In the genomic region with DNA sequence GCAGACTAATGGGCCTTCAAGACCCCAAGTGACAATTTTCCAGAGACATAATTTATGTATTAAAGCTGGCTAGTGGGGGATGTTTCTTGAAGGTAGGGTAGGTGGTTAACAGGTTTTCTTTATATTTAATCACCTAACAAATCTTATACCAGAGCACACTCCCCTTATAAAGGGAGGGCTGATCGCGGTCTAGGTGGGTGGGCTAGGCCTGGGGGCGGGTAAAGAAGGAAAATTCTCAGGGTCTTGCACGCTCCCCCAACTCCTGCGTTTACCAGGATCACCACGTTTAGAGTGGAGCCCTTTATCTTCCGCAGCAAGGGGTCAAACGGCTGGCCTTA, we compare ENCODE assay signal across 8 cellular contexts. TPM values are rescaled to one million over a fixed set of nuclear protein-coding genes. Genes with fewer than 3 reads are reported as not detected.
DNase-seq lines count a peak whose midpoint lies in the region; ATAC-seq and TF ChIP-seq lines count a peak whose summit lies in the region.

No MANE protein-coding gene starts in this region.

- no peak overlapping the region for H3K4ac ChIP-seq in mesendoderm (ENCODE audit: low read depth, low read length)

- no peak overlapping the region for H2BK15ac ChIP-seq in mesendoderm (replicated peaks; ENCODE audit: low read depth)

- H3K4me1 Mint-ChIP-seq in stimulated activated naive CD8-positive, alpha-beta T cell treated with anti-CD3 and anti-CD28 coated beads, Interleukin-15, Interleukin-2, amounts not matched to agents 100 ng/mL and 50 ng/mL, for 24 hours (ENCODE audit: low read depth): peaks cover 21% of the 10 kb centered on the region

- H3K27ac ChIP-seq in brain microvascular endothelial cell (no peak overlapping the region), mesendoderm (ENCODE audit: low read depth, low read length) (no peak overlapping the region)

- H3K56ac ChIP-seq in mesendoderm (ENCODE audit: low read length): peak overlapping the region; percentile 72

- H3K9me3 Mint-ChIP-seq in stimulated activated naive CD8-positive, alpha-beta T cell treated with anti-CD3 and anti-CD28 coated beads, Interleukin-15, Interleukin-2, amounts not matched to agents 100 ng/mL and 50 ng/mL, for 24 hours: no peaks in the 10 kb centered on the region

- H2AK5ac ChIP-seq in mesendoderm (ENCODE audit: low read length): no peak overlapping the region

- peak overlapping the region; percentile 64 for H3K4me3 ChIP-seq in brain microvascular endothelial cell (ENCODE audit: low read depth, low read length)
- H3K4me3 ChIP-seq in mesendoderm (ENCODE audit: low read length): peak overlapping the region; percentile 37

- H3K27ac Mint-ChIP-seq in stimulated activated naive CD8-positive, alpha-beta T cell treated with anti-CD3 and anti-CD28 coated beads, Interleukin-15, Interleukin-2, amounts not matched to agents 100 ng/mL and 50 ng/mL, for 24 hours: peak overlapping the region; percentile 90

- H3K27me3 ChIP-seq in brain microvascular endothelial cell (replicated peaks): no peaks in the 10 kb centered on the region
- H3K27me3 ChIP-seq in mesendoderm (ENCODE audit: insufficient read depth, low read length, poor library complexity): no peaks in the 10 kb centered on the region

- no peak overlapping the region for H3K23ac ChIP-seq in mesendoderm (ENCODE audit: low read length)

- in situ Hi-C loops in brain microvascular endothelial cell (cut with HindIII; ENCODE audit: low pct_ligation_motif_present, low sequenced_read_pairs): no loop called here

- H3K79me2 ChIP-seq in mesendoderm (ENCODE audit: control insufficient read depth, insufficient read depth, low read length): no peaks in the 10 kb centered on the region

- WGBS in mesendoderm (ENCODE audit: extremely low coverage, insufficient coverage, low lambda C conversion rate): no CpG with 5 or more reads among the region's 8 CpGs

- no peak overlapping the region for H4K5ac ChIP-seq in mesendoderm (ENCODE audit: low read length)

- H3K18ac ChIP-seq in mesendoderm (ENCODE audit: low read length): no peak overlapping the region

- TF ChIP-seq CTCF in brain microvascular endothelial cell (IDR thresholded peaks at IDR 0.05; ENCODE audit: low read depth, low read length, missing control alignments): no peak

- ATAC-seq in stimulated activated naive CD8-positive, alpha-beta T cell treated with anti-CD3 and anti-CD28 coated beads, Interleukin-15, Interleukin-2, amounts not matched to agents 100 U/mL and 50 U/mL, for 24 hours: no peak
- no peak for ATAC-seq in GM19467 (IDR thresholded peaks at IDR 0.05; ENCODE audit: unreplicated experiment)
- no peak for ATAC-seq in HG03097 (IDR thresholded peaks at IDR 0.05; ENCODE audit: low FRiP score, unreplicated experiment)

- H3K79me1 ChIP-seq in mesendoderm (ENCODE audit: low read length): no peaks in the 10 kb centered on the region

- no peak overlapping the region for H4K8ac ChIP-seq in mesendoderm (ENCODE audit: low read depth, low read length)

- peaks cover 26% of the 10 kb centered on the region for H3K27me3 Mint-ChIP-seq in stimulated activated naive CD8-positive, alpha-beta T cell treated with anti-CD3 and anti-CD28 coated beads, Interleukin-15, Interleukin-2, amounts not matched to agents 100 ng/mL and 50 ng/mL, for 24 hours

- H3K36me3 ChIP-seq in brain microvascular endothelial cell (replicated peaks) (no peaks in the 10 kb centered on the region), mesendoderm (ENCODE audit: control insufficient read depth, insufficient read depth, low read length) (no peaks in the 10 kb centered on the region)

- H3K4me2 ChIP-seq in mesendoderm (ENCODE audit: low read length): peak overlapping the region; percentile 58

- no peaks in the 10 kb centered on the region for H3K4me1 ChIP-seq in mesendoderm (ENCODE audit: control insufficient read depth, low read depth, low read length)

- peak overlapping the region; percentile 45 for H3K9ac ChIP-seq in mesendoderm (ENCODE audit: low read length)

- no peak overlapping the region for H2BK5ac ChIP-seq in mesendoderm (ENCODE audit: low read length)

- H3K36me3 Mint-ChIP-seq in stimulated activated naive CD8-positive, alpha-beta T cell treated with anti-CD3 and anti-CD28 coated beads, Interleukin-15, Interleukin-2, amounts not matched to agents 100 ng/mL and 50 ng/mL, for 24 hours (ENCODE audit: low read depth): no peaks in the 10 kb centered on the region

- H2BK120ac ChIP-seq in mesendoderm (ENCODE audit: low read depth, low read length): no peak overlapping the region

- DNase-seq in stimulated activated naive CD8-positive, alpha-beta T cell treated with anti-CD3 and anti-CD28 coated beads, Interleukin-15, Interleukin-2, amounts not matched to agents 100 U/mL and 50 U/mL, for 24 hours: no peak
- DNase-seq in brain microvascular endothelial cell (no peak), mesendoderm (no peak), NCI-H1092 (lab: John Stamatoyannopoulos, UW) (no peak), MV-4-11 (lab: John Stamatoyannopoulos, UW) (no peak)

- peak overlapping the region; percentile 92 for H3K4me3 Mint-ChIP-seq in stimulated activated naive CD8-positive, alpha-beta T cell treated with anti-CD3 and anti-CD28 coated beads, Interleukin-15, Interleukin-2, amounts not matched to agents 100 ng/mL and 50 ng/mL, for 24 hours

RNA-seq across cellular contexts. Expression of a gene that starts 19.9 kb away (rescaled TPM):
- 45.7 TPM for polyA plus RNA-seq in mesendoderm (2013, experiment 1 of 2)
- 46.0 TPM for polyA plus RNA-seq in mesendoderm (2013, experiment 2 of 2)

RNA-seq across cellular contexts. Expression of a gene that starts 26.0 kb away (rescaled TPM):
- 30.1 TPM for polyA plus RNA-seq in mesendoderm (2013, experiment 1 of 2)
- 29.6 TPM for polyA plus RNA-seq in mesendoderm (2013, experiment 2 of 2)

RNA-seq across cellular contexts. Expression of a gene that starts 41.1 kb away (rescaled TPM):
- 0.20 TPM for polyA plus RNA-seq in mesendoderm (2013, experiment 1 of 2)
- polyA plus RNA-seq in mesendoderm (2013, experiment 2 of 2): 0.07 TPM
